1 cellular context compared by ENCODE assay signal in the genomic region with DNA sequence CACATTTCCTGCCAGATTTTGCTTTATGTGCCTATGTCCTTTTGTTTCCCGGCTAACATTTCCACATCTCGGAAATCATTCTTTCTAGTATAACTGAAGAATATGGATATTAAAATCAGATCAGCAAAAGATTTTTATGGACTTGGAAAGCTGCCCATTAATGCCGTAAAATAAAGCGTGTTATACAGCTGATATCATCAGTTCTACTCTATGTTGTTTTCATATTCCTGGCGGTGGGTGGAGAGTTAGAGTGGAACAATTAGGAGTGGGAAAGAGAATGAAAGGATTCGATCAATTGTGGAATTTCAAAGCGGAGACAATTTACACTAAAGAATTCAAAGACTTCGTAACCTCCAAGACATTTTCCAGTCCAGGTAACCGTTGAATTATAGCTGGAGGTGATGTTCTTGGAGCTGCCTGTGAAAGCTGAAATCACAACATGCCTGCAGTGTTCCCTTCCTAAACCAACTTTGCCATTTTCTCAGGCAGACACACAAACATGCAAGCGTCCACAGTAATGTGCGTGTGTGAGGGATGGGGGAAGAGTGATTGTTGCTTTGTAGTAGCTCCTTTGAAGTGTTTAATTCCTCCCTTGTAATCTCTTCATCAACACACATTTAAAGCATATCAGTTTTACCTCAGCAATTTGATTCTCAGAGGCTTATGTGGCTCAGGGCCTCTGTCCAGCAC.
TF ChIP-seq lines count a peak whose summit lies in the region.

No MANE protein-coding gene starts in this region.

TF ChIP-seq in IMR-90, 13 proteins besides CTCF, POLR2A, EP300 and RAD21 (continued from another document):
- TF ChIP-seq, protein P1, sequence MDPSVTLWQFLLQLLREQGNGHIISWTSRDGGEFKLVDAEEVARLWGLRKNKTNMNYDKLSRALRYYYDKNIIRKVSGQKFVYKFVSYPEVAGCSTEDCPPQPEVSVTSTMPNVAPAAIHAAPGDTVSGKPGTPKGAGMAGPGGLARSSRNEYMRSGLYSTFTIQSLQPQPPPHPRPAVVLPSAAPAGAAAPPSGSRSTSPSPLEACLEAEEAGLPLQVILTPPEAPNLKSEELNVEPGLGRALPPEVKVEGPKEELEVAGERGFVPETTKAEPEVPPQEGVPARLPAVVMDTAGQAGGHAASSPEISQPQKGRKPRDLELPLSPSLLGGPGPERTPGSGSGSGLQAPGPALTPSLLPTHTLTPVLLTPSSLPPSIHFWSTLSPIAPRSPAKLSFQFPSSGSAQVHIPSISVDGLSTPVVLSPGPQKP (IDR thresholded peaks at IDR 0.05; ENCODE audit: borderline replicate concordance, low read depth, low read length): no peak
- TF ChIP-seq BHLHE40 (IDR thresholded peaks at IDR 0.05; ENCODE audit: low read depth, low read length) (no peak), MAFK (IDR thresholded peaks at IDR 0.05; ENCODE audit: low read depth, low read length) (no peak), USF2 (IDR thresholded peaks at IDR 0.05; ENCODE audit: low read depth, low read length) (no peak)
TF ChIP-seq in IMR-90: peak in this region for 0.
